In genomic region chr11:59668950-59669610, GRCh38 we compare ENCODE assay signal across 8 cellular contexts. TPM values are rescaled to one million over a fixed set of nuclear protein-coding genes. Genes with fewer than 3 reads are reported as not detected.
DNase-seq lines count a peak whose midpoint lies in the region; ATAC-seq and TF ChIP-seq lines count a peak whose summit lies in the region.

TSS of gene PATL1 (minus strand) at chr11:59669037. CDS start at chr11:59668895, 142 bp downstream.

- H3K4me1 ChIP-seq in left ventricle myocardium inferior, result peaks cover 42% of the 10 kb centered on the region

- no peaks in the 10 kb centered on the region for H3K27me3 ChIP-seq in left ventricle myocardium inferior (ENCODE audit: low read depth)

- H3K27me3 Mint-ChIP-seq in T-helper 17 cell, result no peaks in the 10 kb centered on the region
- H3K27me3 Mint-ChIP-seq in progenitor cell of endocrine pancreas, result no peaks in the 10 kb centered on the region

- peak within 1 kb of the TSS; percentile 95 for H3K27ac ChIP-seq in left ventricle myocardium inferior (replicated peaks)

- ATAC-seq in HG02885 (IDR thresholded peaks at IDR 0.05; ENCODE audit: poor library complexity, unreplicated experiment), result peak; percentile 91
- ATAC-seq in T-helper 17 cell, result peak; percentile 89

- H3K9me3 Mint-ChIP-seq in progenitor cell of endocrine pancreas (ENCODE audit: low read depth), result no peaks in the 10 kb centered on the region

- peaks cover 28% of the 10 kb centered on the region for H3K36me3 ChIP-seq in left ventricle myocardium inferior

- TF ChIP-seq CTCF in left ventricle myocardium inferior (IDR thresholded peaks at IDR 0.05; ENCODE audit: borderline replicate concordance), result no peak
- no peak for TF ChIP-seq CTCF in progenitor cell of endocrine pancreas (IDR thresholded peaks at IDR 0.05; ENCODE audit: unreplicated experiment)

- H3K36me3 Mint-ChIP-seq in T-helper 17 cell (ENCODE audit: low read depth), result peaks cover 2% of the 10 kb centered on the region
- H3K36me3 Mint-ChIP-seq in progenitor cell of endocrine pancreas (ENCODE audit: insufficient read depth), result peaks cover 12% of the 10 kb centered on the region

- H3K4me3 ChIP-seq in left ventricle myocardium inferior, result peak within 1 kb of the TSS; percentile 91

- no peaks in the 10 kb centered on the region for H3K9me3 ChIP-seq in T-helper 17 cell (ENCODE audit: control insufficient read depth, low read length, poor library complexity, severe bottlenecking)
- H3K9me3 ChIP-seq in left ventricle myocardium inferior (replicated peaks), result no peaks in the 10 kb centered on the region

- H3K4me3 Mint-ChIP-seq in T-helper 17 cell (peak within 1 kb of the TSS; percentile 96), progenitor cell of endocrine pancreas (ENCODE audit: low read depth) (peak within 1 kb of the TSS; percentile 90)

- TF ChIP-seq POLR2A in GM15510 (IDR thresholded peaks at IDR 0.05; ENCODE audit: borderline replicate concordance, extremely low read depth, insufficient read length), result peak; percentile 81

- intact Hi-C loops in left ventricle myocardium inferior (cut with micrococcal nuclease), result no loop called here

- H3K4me1 Mint-ChIP-seq in T-helper 17 cell (peaks cover 31% of the 10 kb centered on the region), progenitor cell of endocrine pancreas (ENCODE audit: low read depth) (peaks cover 19% of the 10 kb centered on the region)

- DNase-seq in NCI-H1694 treated with DMSO at 0.1 percent for 48 hours (lab: John Stamatoyannopoulos, UW) (peak; percentile 93), T-helper 17 cell (peak; percentile 98 to 99 (median 99)), amygdala (lab: John Stamatoyannopoulos, UW) (peak; percentile 85 to 99 (median 96)), left ventricle myocardium inferior (peak; percentile 99), progenitor cell of endocrine pancreas (ENCODE audit: low spot score, unreplicated experiment) (peak; percentile 95), ureter (ENCODE audit: low spot score) (peak; percentile 99)

- H3K27ac Mint-ChIP-seq in T-helper 17 cell (peak within 1 kb of the TSS; percentile 99), progenitor cell of endocrine pancreas (peak within 1 kb of the TSS; percentile 100)

RNA-seq across cellular contexts. Expression of gene PATL1, which starts in this region (rescaled TPM):
- 10 to 100 TPM; 49.0 to 62.6 TPM for total RNA-seq in T-helper 17 cell
- total RNA-seq in left ventricle myocardium inferior, result 21.1 TPM
- total RNA-seq in progenitor cell of endocrine pancreas, result 43.0 and 43.7 TPM in 2 replicates
- total RNA-seq in ureter, result 38.1 TPM

Comparison
In these comparisons a context has a peak if more than half of its experiments do, and no peak if none do; other contexts are left out.
1. Peak in every context shown above with its lines: DNase-seq, ATAC-seq, H3K4me3 ChIP-seq and H3K27ac ChIP-seq.